ENCODE assay signal across 9 cellular contexts in the genomic region with DNA sequence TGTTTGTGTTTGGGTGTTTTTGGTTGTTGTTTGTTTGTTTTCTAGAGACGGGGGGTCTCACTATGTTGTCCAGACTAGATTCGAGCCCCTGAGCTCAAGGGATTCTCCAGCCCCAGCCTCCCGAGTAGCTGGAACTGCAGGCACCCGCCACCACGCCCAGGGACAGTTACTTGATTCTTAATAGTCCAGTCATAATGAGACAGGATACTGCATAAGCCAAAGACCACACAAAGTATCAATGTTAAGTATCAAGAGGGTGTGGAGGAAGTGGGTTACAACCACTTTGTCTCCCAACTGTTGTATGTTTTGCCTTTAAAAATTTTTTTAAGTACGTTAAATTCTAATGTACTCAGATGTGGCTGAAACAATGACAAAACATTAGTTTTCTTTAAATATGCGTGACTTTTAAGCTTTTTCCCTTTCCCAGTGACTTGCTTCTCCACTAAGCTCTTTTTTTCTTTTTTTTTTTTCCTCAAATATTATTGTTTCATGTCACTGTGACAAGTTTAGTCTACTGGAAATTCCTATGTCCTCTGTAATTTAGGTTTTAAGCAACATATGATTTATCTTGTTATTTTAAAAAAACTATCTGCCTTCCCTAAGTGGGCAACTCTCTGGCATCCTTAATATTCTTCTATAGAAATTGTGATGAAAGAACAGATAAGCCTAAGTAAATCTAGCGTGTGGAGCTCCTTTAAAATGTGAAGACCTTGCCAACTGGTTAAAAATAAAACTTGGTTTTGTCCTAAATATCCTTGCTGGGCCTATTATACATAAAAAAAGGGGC. TPM values are rescaled to one million over a fixed set of nuclear protein-coding genes. Genes with fewer than 3 reads are reported as not detected.
DNase-seq lines count a peak whose midpoint lies in the region; ATAC-seq and TF ChIP-seq lines count a peak whose summit lies in the region.
"Had no signal": no experiment of that assay in that cellular context is flagged by ENCODE, and none has a peak within 500 bp of the region (broad histone marks: within the 10 kb centered on the region; RNA-seq: fewer than 3 reads in every experiment).

No MANE protein-coding gene starts in this region.

- no peak overlapping the region for H3K4me3 ChIP-seq in SK-N-SH (ENCODE audit: low read depth in 2 of 2, low read length in 1 of 2)
- H3K4me3 ChIP-seq: lower lobe of right lung had no signal

- POLR2A ChIA-PET in SK-N-SH (lab: Yijun Ruan, JAX) = no interaction called here

- H3K27ac Mint-ChIP-seq in activated naive CD8-positive, alpha-beta T cell treated with anti-CD3 and anti-CD28 coated beads, Interleukin-2, amount 50 U/mL, for 24 hours = peak overlapping the region; percentile 84
- peak overlapping the region; percentile 41 for H3K27ac Mint-ChIP-seq in stimulated activated effector memory CD8-positive, alpha-beta T cell treated with anti-CD3 and anti-CD28 coated beads, Interleukin-12 subunit alpha, Interleukin-12 subunit beta, amount 100 ng/mL, for 72 hours

- H3K9me3 ChIP-seq in SK-N-SH = no peaks in the 10 kb centered on the region
- H3K9me3 ChIP-seq: lower lobe of right lung had no signal

- 0 out of 4 replicates have a peak, but pooled peaks of 1 of the 2 experiments have one; percentile 7 for TF ChIP-seq EP300 in SK-N-SH (IDR thresholded peaks at IDR 0.05; ENCODE audit: borderline replicate concordance in 1 of 2, low read depth in 1 of 2, low read length in 1 of 2)

- H4K20me1 ChIP-seq in SK-N-SH (ENCODE audit: insufficient read depth) = no peaks in the 10 kb centered on the region

- CTCF ChIA-PET in SK-N-SH (lab: Yijun Ruan, JAX) = interaction anchor here (1.0 kb wide), 1 partner anchor 156 kb away, joined by 3 read pairs; no protein-coding TSS in a partner anchor

- TF ChIP-seq CTCF in SK-N-SH (IDR thresholded peaks at IDR 0.05) = no peak

- H3K9ac ChIP-seq in SK-N-SH = no peak overlapping the region

- no peak overlapping the region for H2AFZ ChIP-seq in SK-N-SH (ENCODE audit: low read depth)

- peaks cover 7% of the 10 kb centered on the region for H3F3A ChIP-seq in SK-N-SH (replicated peaks; ENCODE audit: insufficient read depth)

- 83% methylated on average over 8 of the region's 8 CpGs for WGBS in SK-N-SH (ENCODE audit: low lambda C conversion rate)

- ATAC-seq in GM21423 (IDR thresholded peaks at IDR 0.05; ENCODE audit: unreplicated experiment) = peak; percentile 96
- peak; percentile 98 for ATAC-seq in activated naive CD8-positive, alpha-beta T cell treated with anti-CD3 and anti-CD28 coated beads, Interleukin-2, amount 50 U/mL, for 24 hours
- ATAC-seq in stimulated activated effector memory CD8-positive, alpha-beta T cell treated with anti-CD3 and anti-CD28 coated beads, Interleukin-12 subunit alpha, Interleukin-12 subunit beta, amount 100 ng/mL, for 72 hours = peak; percentile 100
- ATAC-seq: lower lobe of right lung had no signal

- no peaks in the 10 kb centered on the region for H3K4me1 ChIP-seq in SK-N-SH (ENCODE audit: control insufficient read depth in 1 of 2, insufficient read depth in 2 of 2, low read depth in 1 of 2, low read length in 1 of 2)

- no peaks in the 10 kb centered on the region for H3K79me2 ChIP-seq in SK-N-SH (ENCODE audit: insufficient read depth)

- H3K36me3 ChIP-seq in SK-N-SH (replicated peaks in 1 of 2; ENCODE audit: control insufficient read depth in 1 of 2, insufficient read depth in 2 of 2, low read length in 1 of 2) = peaks cover 0 to 3% of the 10 kb centered on the region in 2 experiments
- H3K36me3 ChIP-seq: lower lobe of right lung had no signal

- peaks cover 14% of the 10 kb centered on the region for H3K9me3 Mint-ChIP-seq in activated naive CD8-positive, alpha-beta T cell treated with anti-CD3 and anti-CD28 coated beads, Interleukin-2, amount 50 U/mL, for 24 hours
- H3K9me3 Mint-ChIP-seq in stimulated activated effector memory CD8-positive, alpha-beta T cell treated with anti-CD3 and anti-CD28 coated beads, Interleukin-12 subunit alpha, Interleukin-12 subunit beta, amount 100 ng/mL, for 72 hours = no peaks in the 10 kb centered on the region

- H3K36me3 Mint-ChIP-seq in activated naive CD8-positive, alpha-beta T cell treated with anti-CD3 and anti-CD28 coated beads, Interleukin-2, amount 50 U/mL, for 24 hours (ENCODE audit: low read depth) = peaks cover 39% of the 10 kb centered on the region
- H3K36me3 Mint-ChIP-seq in stimulated activated effector memory CD8-positive, alpha-beta T cell treated with anti-CD3 and anti-CD28 coated beads, Interleukin-12 subunit alpha, Interleukin-12 subunit beta, amount 100 ng/mL, for 72 hours = no peaks in the 10 kb centered on the region

- H3K4me3 Mint-ChIP-seq in activated naive CD8-positive, alpha-beta T cell treated with anti-CD3 and anti-CD28 coated beads, Interleukin-2, amount 50 U/mL, for 24 hours = peak overlapping the region; percentile 40
- peak overlapping the region; percentile 51 for H3K4me3 Mint-ChIP-seq in stimulated activated effector memory CD8-positive, alpha-beta T cell treated with anti-CD3 and anti-CD28 coated beads, Interleukin-12 subunit alpha, Interleukin-12 subunit beta, amount 100 ng/mL, for 72 hours

- H3K27me3 Mint-ChIP-seq in activated naive CD8-positive, alpha-beta T cell treated with anti-CD3 and anti-CD28 coated beads, Interleukin-2, amount 50 U/mL, for 24 hours = no peaks in the 10 kb centered on the region

- no peak for TF ChIP-seq RAD21 in SK-N-SH (IDR thresholded peaks at IDR 0.05; ENCODE audit: low read length)

- H3K9me2 ChIP-seq in SK-N-SH = no peaks in the 10 kb centered on the region

- DNase-seq in SK-N-SH (no peak), inferior parietal cortex (ENCODE audit: extremely low spot score) (no peak), NCI-H524 (lab: John Stamatoyannopoulos, UW) (no peak), NCI-H1092 treated with DMSO at 0.1 percent for 48 hours (lab: John Stamatoyannopoulos, UW) (no peak), cerebellum (ENCODE audit: low spot score) (no peak)
- DNase-seq in activated naive CD8-positive, alpha-beta T cell treated with anti-CD3 and anti-CD28 coated beads, Interleukin-2, amount 50 U/mL, for 24 hours = peak; percentile 54
- peak; percentile 15 to 58 for DNase-seq in stimulated activated effector memory CD8-positive, alpha-beta T cell treated with anti-CD3 and anti-CD28 coated beads, Interleukin-12 subunit alpha, Interleukin-12 subunit beta, amount 100 ng/mL, for 72 hours (ENCODE audit: low spot score in 2 of 2)
- DNase-seq: lower lobe of right lung had no signal

- H3K4me2 ChIP-seq in SK-N-SH = no peak overlapping the region

- no peaks in the 10 kb centered on the region for H3K27me3 ChIP-seq in SK-N-SH (ENCODE audit: insufficient read depth)

- H3K27ac ChIP-seq in SK-N-SH (ENCODE audit: low read depth in 2 of 2, low read length in 1 of 2) = peak overlapping the region in 1 of 2 experiments; percentile 41; a peak in 1 of 4 replicates
- H3K27ac ChIP-seq: lower lobe of right lung had no signal

- H3K4me1 Mint-ChIP-seq in activated naive CD8-positive, alpha-beta T cell treated with anti-CD3 and anti-CD28 coated beads, Interleukin-2, amount 50 U/mL, for 24 hours = peaks cover 35% of the 10 kb centered on the region
- peaks cover 32% of the 10 kb centered on the region for H3K4me1 Mint-ChIP-seq in stimulated activated effector memory CD8-positive, alpha-beta T cell treated with anti-CD3 and anti-CD28 coated beads, Interleukin-12 subunit alpha, Interleukin-12 subunit beta, amount 100 ng/mL, for 72 hours

TF ChIP-seq in SK-N-SH, 30 proteins besides CTCF, POLR2A, EP300 and RAD21:
- TF ChIP-seq GABPA (IDR thresholded peaks at IDR 0.05; ENCODE audit: low read depth) (no peak), FOXM1 (IDR thresholded peaks at IDR 0.05; ENCODE audit: low read depth) (no peak), TCF12 (IDR thresholded peaks at IDR 0.05) (peak; percentile 50)
- TF ChIP-seq, protein P1, sequence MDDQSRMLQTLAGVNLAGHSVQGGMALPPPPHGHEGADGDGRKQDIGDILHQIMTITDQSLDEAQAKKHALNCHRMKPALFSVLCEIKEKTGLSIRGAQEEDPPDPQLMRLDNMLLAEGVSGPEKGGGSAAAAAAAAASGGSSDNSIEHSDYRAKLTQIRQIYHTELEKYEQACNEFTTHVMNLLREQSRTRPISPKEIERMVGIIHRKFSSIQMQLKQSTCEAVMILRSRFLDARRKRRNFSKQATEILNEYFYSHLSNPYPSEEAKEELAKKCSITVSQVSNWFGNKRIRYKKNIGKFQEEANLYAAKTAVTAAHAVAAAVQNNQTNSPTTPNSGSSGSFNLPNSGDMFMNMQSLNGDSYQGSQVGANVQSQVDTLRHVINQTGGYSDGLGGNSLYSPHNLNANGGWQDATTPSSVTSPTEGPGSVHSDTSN (IDR thresholded peaks at IDR 0.05) = peak; percentile 62; the same call in 1 of the 2 replicates

RNA-seq across cellular contexts. Expression of a gene that starts 56.1 kb away (rescaled TPM):
- polyA plus RNA-seq in SK-N-SH (2012; rRNA removed) = 36.6 and 50.2 TPM in 2 replicates
- polyA plus RNA-seq in SK-N-SH (2012; cell fraction: cytosol; rRNA removed) = 59.0 and 66.6 TPM in 2 replicates
- polyA plus RNA-seq in SK-N-SH (2012; cell fraction: nucleus; rRNA removed) = 19.0 and 31.1 TPM in 2 replicates
- total RNA-seq in cerebellum = 27.7 TPM

Comparison
In these comparisons a context has a peak if more than half of its experiments do, and no peak if none do; other contexts are left out.
1. DNase-seq: peak in activated naive CD8-positive, alpha-beta T cell treated with anti-CD3 and anti-CD28 coated beads, Interleukin-2, amount 50 U/mL, for 24 hours (single experiment) and stimulated activated effector memory CD8-positive, alpha-beta T cell treated with anti-CD3 and anti-CD28 coated beads, Interleukin-12 subunit alpha, Interleukin-12 subunit beta, amount 100 ng/mL, for 72 hours (2 of 2); none in SK-N-SH (single experiment), inferior parietal cortex (single experiment), NCI-H524 (0 of 2), NCI-H1092 treated with DMSO at 0.1 percent for 48 hours (single experiment) and cerebellum (single experiment).
2. Peak in every context shown above with its lines, with median percentiles within 50 percentile points of each other: ATAC-seq.